Comparison of ENCODE assay signal across 12 cellular contexts in genomic region chr3:140023616-140024530, GRCh38.
DNase-seq lines count a peak whose midpoint lies in the region; ATAC-seq, FAIRE-seq and TF ChIP-seq lines count a peak whose summit lies in the region.
"Had no signal": no experiment of that assay in that cellular context is flagged by ENCODE, and none has a peak within 500 bp of the region (broad histone marks: within the 10 kb centered on the region; RNA-seq: fewer than 3 reads in every experiment).

No MANE protein-coding gene starts in this region.

- FAIRE-seq in GM19239 (lab: Jason Lieb, UNC): no peak
- FAIRE-seq: A204.1 had no signal

- ATAC-seq in aorta (ENCODE audit: low FRiP score): peak; percentile 70

- intact Hi-C loops in aorta (cut with DNase I) (no loop called here), posterior vena cava (cut with DNase I) (no loop called here)

- no peaks in the 10 kb centered on the region for H3K36me3 ChIP-seq in aorta (ENCODE audit: control insufficient read depth in 1 of 2, insufficient read depth in 2 of 2, low read length in 1 of 2)

- 31 to 32% methylated on average over 12 of the region's 12 CpGs for WGBS in aorta, 2 donors

- TF ChIP-seq CTCF in epithelial cell of proximal tubule (conservative IDR thresholded peaks at IDR 0.05; ENCODE audit: low read depth, low read length): no peak

- DNase-seq in NCI-H345 (lab: John Stamatoyannopoulos, UW) (peak; percentile 0), NCI-H345 treated with DMSO at 0.1 percent for 48 hours (lab: John Stamatoyannopoulos, UW; ENCODE audit: unreplicated experiment) (no peak), epithelial cell of proximal tubule (ENCODE audit: low read depth) (peak; percentile 9), occipital lobe (lab: John Stamatoyannopoulos, UW) (peak; percentile 69), aorta (peak; percentile 78 to 84), posterior vena cava (ENCODE audit: low spot score) (no peak), GM19239 (ENCODE audit: insufficient read length, low spot score) (no peak), COLO829 (ENCODE audit: low spot score) (no peak)
- DNase-seq: activated T-cell treated with anti-CD3 and anti-CD28 coated beads, Interleukin-2, amount 50 U/mL, for 48 hours; foreskin melanocyte had no signal

- no peaks in the 10 kb centered on the region for H3K27me3 ChIP-seq in aorta (ENCODE audit: control insufficient read depth in 1 of 2, insufficient read depth in 2 of 2, low read length in 1 of 2)

- no peaks in the 10 kb centered on the region for H3K4me1 ChIP-seq in aorta (ENCODE audit: control insufficient read depth in 1 of 2, insufficient read depth in 2 of 2, low read length in 2 of 2)

- H3K4me3 ChIP-seq in epithelial cell of proximal tubule (ENCODE audit: low read depth, low read length): no peak overlapping the region
- no peak overlapping the region for H3K4me3 ChIP-seq in aorta (ENCODE audit: low read length in 2 of 2)
- H3K4me3 ChIP-seq: lung had no signal

- no peaks in the 10 kb centered on the region for H3K9me3 ChIP-seq in aorta (ENCODE audit: control insufficient read depth, low read length)

- H3K27ac ChIP-seq in aorta (ENCODE audit: low read depth in 1 of 2, low read length in 2 of 2): peak overlapping the region; percentile 23 to 80

Comparison
In these comparisons a context has a peak if more than half of its experiments do, and no peak if none do; other contexts are left out.
1. DNase-seq: peak in NCI-H345 (single experiment), epithelial cell of proximal tubule (single experiment), occipital lobe (single experiment) and aorta (2 of 2); none in NCI-H345 treated with DMSO at 0.1 percent for 48 hours (single experiment), posterior vena cava (single experiment), GM19239 (single experiment) and COLO829 (single experiment).